Comparison of ENCODE assay signal across 9 cellular contexts in the genomic region with DNA sequence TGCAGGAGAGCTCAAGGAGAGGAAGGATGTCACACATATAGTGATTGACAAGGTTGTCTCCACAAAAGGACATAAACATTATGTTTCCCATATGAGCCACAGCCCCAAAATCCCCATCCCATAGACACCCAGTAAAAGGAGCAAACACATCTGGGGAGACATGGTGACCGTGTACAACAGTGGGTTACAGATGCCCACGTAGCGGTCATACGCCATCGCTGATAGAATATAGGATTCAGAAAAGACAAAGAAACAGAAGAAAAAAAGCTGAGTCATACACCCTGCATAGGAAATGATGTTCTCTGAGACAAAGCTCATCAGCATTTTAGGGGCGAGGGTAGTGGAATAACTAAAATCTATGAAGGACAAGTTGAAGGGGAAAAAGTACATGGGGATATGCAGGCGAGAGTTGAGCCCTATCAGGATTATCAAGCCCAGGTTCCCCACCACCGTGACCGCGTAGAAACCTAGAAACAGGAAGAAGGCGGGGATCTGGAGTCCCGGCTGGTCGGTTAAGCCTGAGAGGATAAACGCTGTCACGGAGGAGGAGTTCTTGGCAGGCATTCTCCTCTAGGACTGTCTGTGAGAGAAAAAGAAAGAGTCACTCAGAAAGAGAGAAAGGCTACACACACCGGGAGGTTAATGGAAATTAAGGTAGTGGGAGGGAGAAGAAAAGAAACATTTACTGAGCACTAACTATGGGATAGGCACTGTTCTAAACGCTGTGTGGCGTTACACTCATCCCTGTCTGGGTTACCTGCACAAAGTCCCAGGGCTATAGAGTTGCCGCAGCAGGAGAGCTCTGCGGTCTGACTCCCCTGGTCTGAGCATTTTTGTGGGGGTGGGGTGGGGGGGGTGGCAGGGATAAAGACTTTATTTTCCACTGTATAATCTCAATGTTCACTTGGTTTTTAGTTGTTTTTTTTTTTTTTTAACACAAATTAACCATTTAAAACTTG. TPM values are rescaled to one million over a fixed set of nuclear protein-coding genes. Genes with fewer than 3 reads are reported as not detected.
DNase-seq lines count a peak whose midpoint lies in the region; ATAC-seq and TF ChIP-seq lines count a peak whose summit lies in the region.
"Had no signal": no experiment of that assay in that cellular context is flagged by ENCODE, and none has a peak within 500 bp of the region (broad histone marks: within the 10 kb centered on the region; RNA-seq: fewer than 3 reads in every experiment).

No MANE protein-coding gene starts in this region.

- TF ChIP-seq CTCF in coronary artery (IDR thresholded peaks at IDR 0.05), result no peak

- H3K9ac ChIP-seq in mesendoderm (ENCODE audit: low read length), result peak overlapping the region; percentile 20

- no CpG with 5 or more reads among the region's 20 CpGs for WGBS in mesendoderm (ENCODE audit: extremely low coverage, insufficient coverage, low lambda C conversion rate)

- H3K56ac ChIP-seq in mesendoderm (ENCODE audit: low read length), result peak overlapping the region; percentile 45

- H3K36me3 ChIP-seq in mesendoderm (ENCODE audit: control insufficient read depth, insufficient read depth, low read length), result no peaks in the 10 kb centered on the region

- H2BK120ac ChIP-seq in mesendoderm (ENCODE audit: low read depth, low read length), result no peak overlapping the region

- no peak overlapping the region for H2BK15ac ChIP-seq in mesendoderm (replicated peaks; ENCODE audit: low read depth)

- DNase-seq in Daoy (ENCODE audit: low read depth) (peak; percentile 79), OCI-M1 (lab: John Stamatoyannopoulos, UW) (peak; percentile 98), coronary artery (ENCODE audit: low spot score) (no peak), mesendoderm (peak; percentile 83)

- H3K27ac ChIP-seq in coronary artery (no peak overlapping the region), mesendoderm (ENCODE audit: low read depth, low read length) (no peak overlapping the region)

- peak overlapping the region; percentile 91 for H3K18ac ChIP-seq in mesendoderm (ENCODE audit: low read length)

- H3K79me2 ChIP-seq in mesendoderm (ENCODE audit: control insufficient read depth, insufficient read depth, low read length), result no peaks in the 10 kb centered on the region

- H4K5ac ChIP-seq in mesendoderm (ENCODE audit: low read length), result no peak overlapping the region

- H3K23ac ChIP-seq in mesendoderm (ENCODE audit: low read length), result no peak overlapping the region

- no peak overlapping the region for H3K4me2 ChIP-seq in mesendoderm (ENCODE audit: low read length)

- peak overlapping the region; percentile 20 for H3K4ac ChIP-seq in mesendoderm (ENCODE audit: low read depth, low read length)

- peak overlapping the region; percentile 54 for H3K4me3 ChIP-seq in coronary artery
- H3K4me3 ChIP-seq in mesendoderm (ENCODE audit: low read length), result no peak overlapping the region

- H4K8ac ChIP-seq in mesendoderm (ENCODE audit: low read depth, low read length), result no peak overlapping the region

- no peak overlapping the region for H2BK5ac ChIP-seq in mesendoderm (ENCODE audit: low read length)

- H3K27me3 ChIP-seq in mesendoderm (ENCODE audit: insufficient read depth, low read length, poor library complexity), result no peaks in the 10 kb centered on the region

- H3K4me1 ChIP-seq in mesendoderm (ENCODE audit: control insufficient read depth, low read depth, low read length), result peaks cover 4% of the 10 kb centered on the region

- no peaks in the 10 kb centered on the region for H3K79me1 ChIP-seq in mesendoderm (ENCODE audit: low read length)

- no peak overlapping the region for H2AK5ac ChIP-seq in mesendoderm (ENCODE audit: low read length)

- ATAC-seq in HG02852 (IDR thresholded peaks at IDR 0.05; ENCODE audit: unreplicated experiment) (peak; percentile 69), GM19467 (IDR thresholded peaks at IDR 0.05; ENCODE audit: unreplicated experiment) (no peak), GM21737 (IDR thresholded peaks at IDR 0.05; ENCODE audit: unreplicated experiment) (no peak), GM21576 (IDR thresholded peaks at IDR 0.05; ENCODE audit: unreplicated experiment) (no peak)

RNA-seq across cellular contexts. Expression of a gene that starts 36.1 kb away (rescaled TPM):
- not detected in 2 replicates for total RNA-seq in Daoy (2014; rRNA removed; shearing (Covaris generic))
- polyA plus RNA-seq in mesendoderm (2013, experiment 1 of 2), result not detected
- not detected for polyA plus RNA-seq in mesendoderm (2013, experiment 2 of 2)
- total RNA-seq: pulmonary artery endothelial cell had no signal

RNA-seq across cellular contexts. Expression of a gene that starts 57.0 kb away (rescaled TPM):
- total RNA-seq in Daoy (2014; rRNA removed; shearing (Covaris generic)), result not detected in 2 replicates
- not detected for polyA plus RNA-seq in mesendoderm (2013, experiment 1 of 2)
- polyA plus RNA-seq in mesendoderm (2013, experiment 2 of 2), result not detected
- total RNA-seq: pulmonary artery endothelial cell had no signal
